ENCODE assay signal across 11 cellular contexts in the genomic region with DNA sequence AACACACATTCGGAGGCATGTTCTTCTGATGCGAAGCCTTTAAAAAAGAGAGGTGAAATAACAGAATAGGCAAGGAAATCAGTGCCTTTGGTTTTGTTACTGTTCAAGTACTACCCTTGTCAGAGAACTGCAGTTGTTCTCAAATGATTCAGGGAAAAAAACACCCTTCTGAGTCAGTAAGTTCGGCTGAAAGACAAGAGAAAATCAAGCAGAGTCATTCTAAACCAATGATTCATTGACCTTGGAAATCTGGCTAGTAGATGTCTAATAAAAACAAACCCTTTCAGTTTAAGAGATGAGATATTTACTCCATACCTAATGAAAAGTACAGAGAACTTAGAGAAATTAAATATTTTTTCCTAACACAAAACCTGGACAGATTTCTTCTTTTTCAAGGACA.
A peak's percentile ranks its signal among the peaks of the same experiment; 100 is the strongest.
DNase-seq lines count a peak whose midpoint lies in the region; ATAC-seq, FAIRE-seq and TF ChIP-seq lines count a peak whose summit lies in the region.
"Had no signal": no experiment of that assay in that cellular context is flagged by ENCODE, and none has a peak within 500 bp of the region (broad histone marks: within the 10 kb centered on the region; RNA-seq: fewer than 3 reads in every experiment).

No MANE protein-coding gene starts in this region.

- peaks cover 3% of the 10 kb centered on the region for H3K9me3 Mint-ChIP-seq in astrocyte (ENCODE audit: unreplicated experiment)

- H4K20me1 ChIP-seq in astrocyte (ENCODE audit: insufficient read depth, low read length), result no peaks in the 10 kb centered on the region

- DNase-seq in HCEC 1CT, result peak; percentile 95
- peak; percentile 91 for DNase-seq in astrocyte (ENCODE audit: low read depth)
- no peak for DNase-seq in heart right ventricle
- DNase-seq in HUDEP-2 (lab: John Stamatoyannopoulos, UW; ENCODE audit: unreplicated experiment in 76 of 76), result no peak
- DNase-seq in NCI-H2107 treated with DMSO at 0.1 percent for 48 hours (lab: John Stamatoyannopoulos, UW; ENCODE audit: unreplicated experiment), result no peak
- DNase-seq: NCI-H187 treated with DMSO at 0.1 percent for 48 hours, retina had no signal

- no peaks in the 10 kb centered on the region for H3K9me3 ChIP-seq in astrocyte (ENCODE audit: insufficient read depth, low read depth, low read length)
- H3K9me3 ChIP-seq in heart right ventricle, result peaks cover 0 to 4% (median 0%) of the 10 kb centered on the region in 11 donors
- H3K9me3 ChIP-seq in subcutaneous abdominal adipose tissue (ENCODE audit: control insufficient read depth in 5 of 5, low read length in 5 of 5), result no peaks in the 10 kb centered on the region

- H3K27ac ChIP-seq in astrocyte (ENCODE audit: low read depth, low read length), result peak overlapping the region; percentile 81
- H3K27ac ChIP-seq in heart right ventricle, result peak overlapping the region in 6 of 10 donors; percentile 4 to 57 (median 44)
- H3K27ac ChIP-seq in subcutaneous abdominal adipose tissue (ENCODE audit: low read depth, low read length), result peak overlapping the region; percentile 56

- WGBS in heart right ventricle, 2 donors, result 73 to 75% methylated on average over 3 of the region's 3 CpGs

- no peak for TF ChIP-seq CTCF in astrocyte (IDR thresholded peaks at IDR 0.05; ENCODE audit: insufficient read depth, low read depth, low read length)
- TF ChIP-seq CTCF in heart right ventricle (IDR thresholded peaks at IDR 0.05), result no peak

- peak overlapping the region; percentile 36 for H3K4me3 Mint-ChIP-seq in astrocyte (ENCODE audit: unreplicated experiment)

- no peaks in the 10 kb centered on the region for H3K79me2 ChIP-seq in astrocyte (ENCODE audit: insufficient read depth, low read length)

- H3K36me3 ChIP-seq in astrocyte (ENCODE audit: insufficient read depth, low read length) (no peaks in the 10 kb centered on the region), heart right ventricle (no peaks in the 10 kb centered on the region), subcutaneous abdominal adipose tissue (ENCODE audit: control insufficient read depth in 5 of 5, insufficient read depth in 5 of 5, low read length in 5 of 5) (no peaks in the 10 kb centered on the region)

- FAIRE-seq in astrocyte (lab: Jason Lieb, UNC), result peak; percentile 99

- no peak overlapping the region for H2AFZ ChIP-seq in astrocyte (ENCODE audit: low read depth, low read length)

- H3K9ac ChIP-seq in astrocyte (ENCODE audit: low read length), result peak overlapping the region; percentile 64
- H3K9ac ChIP-seq in subcutaneous abdominal adipose tissue (ENCODE audit: low read length in 5 of 5), result no peak overlapping the region

- H3K4me1 ChIP-seq in astrocyte (ENCODE audit: insufficient read depth, low read length) (peaks cover 17% of the 10 kb centered on the region), heart right ventricle (peaks cover 0 to 15% (median 5%) of the 10 kb centered on the region in 9 donors), subcutaneous abdominal adipose tissue (ENCODE audit: control insufficient read depth in 5 of 5, insufficient read depth in 5 of 5, low read length in 5 of 5) (peaks cover 0 to 13% (median 3%) of the 10 kb centered on the region in 5 donors)

- no peaks in the 10 kb centered on the region for H3K27me3 Mint-ChIP-seq in astrocyte (ENCODE audit: low read depth, unreplicated experiment)

- peak overlapping the region; percentile 98 for H3K27ac Mint-ChIP-seq in astrocyte (ENCODE audit: unreplicated experiment)
- H3K27ac Mint-ChIP-seq: activated naive CD4-positive, alpha-beta T cell treated with anti-CD3 and anti-CD28 coated beads, Interleukin-2, amount 50 U/mL, for 72 hours had no signal

- peak in 6 of 8 donors; percentile 42 to 77 (median 60) for ATAC-seq in heart right ventricle
- no peak for ATAC-seq in GM18520 (IDR thresholded peaks at IDR 0.05; ENCODE audit: unreplicated experiment)
- no peak for ATAC-seq in GM18517 (IDR thresholded peaks at IDR 0.05; ENCODE audit: unreplicated experiment)

- H3K4me2 ChIP-seq in astrocyte (ENCODE audit: low read length), result peak overlapping the region; percentile 76

- H3K36me3 Mint-ChIP-seq in astrocyte (ENCODE audit: low read depth, unreplicated experiment), result no peaks in the 10 kb centered on the region

- H3K4me3 ChIP-seq in astrocyte (ENCODE audit: insufficient read depth, low read depth, low read length) (no peak overlapping the region), heart right ventricle (no peak overlapping the region), subcutaneous abdominal adipose tissue (ENCODE audit: low read depth in 1 of 5, low read length in 5 of 5) (no peak overlapping the region)

- intact Hi-C loops in heart right ventricle (cut with DNase I), result loop anchor here in 3 of 10 donors (10.0 kb wide), 3 partner anchors 119 to 319 kb away; no protein-coding TSS in a partner anchor

- H3K27me3 ChIP-seq in astrocyte (ENCODE audit: insufficient read depth, low read length) (no peaks in the 10 kb centered on the region), heart right ventricle (no peaks in the 10 kb centered on the region), subcutaneous abdominal adipose tissue (ENCODE audit: control insufficient read depth in 5 of 5, insufficient read depth in 4 of 5, low read length in 5 of 5) (no peaks in the 10 kb centered on the region)

- H3K4me1 Mint-ChIP-seq in astrocyte (ENCODE audit: low read depth, unreplicated experiment), result peaks cover 34% of the 10 kb centered on the region

Comparison
In these comparisons a context has a peak if more than half of its experiments do, and no peak if none do; other contexts are left out.
1. DNase-seq: peak in HCEC 1CT (single experiment) and astrocyte (single experiment); none in heart right ventricle (0 of 2), HUDEP-2 (0 of 76) and NCI-H2107 treated with DMSO at 0.1 percent for 48 hours (single experiment).
2. ATAC-seq: peak in heart right ventricle (6 of 8); none in GM18520 (single experiment) and GM18517 (single experiment).
3. Peak in every context shown above with its lines, with median percentiles within 50 percentile points of each other: H3K27ac ChIP-seq.